ENCODE assay signal across 22 cellular contexts in genomic region chr1:200453544-200453905, GRCh38. TPM values are rescaled to one million over a fixed set of nuclear protein-coding genes. Genes with fewer than 3 reads are reported as not detected.
A peak's percentile ranks its signal among the peaks of the same experiment; 100 is the strongest.
DNase-seq lines count a peak whose midpoint lies in the region; ATAC-seq and TF ChIP-seq lines count a peak whose summit lies in the region.
"Had no signal": no experiment of that assay in that cellular context is flagged by ENCODE, and none has a peak within 500 bp of the region (broad histone marks: within the 10 kb centered on the region; RNA-seq: fewer than 3 reads in every experiment).

No MANE protein-coding gene starts in this region.

- peaks cover 10% of the 10 kb centered on the region for H3K4me1 Mint-ChIP-seq in MCF 10A (ENCODE audit: insufficient read depth, unreplicated experiment)
- peaks cover 31% of the 10 kb centered on the region for H3K4me1 Mint-ChIP-seq in WTC11

- ATAC-seq in WTC11 (no peak), HG02840 (IDR thresholded peaks at IDR 0.05; ENCODE audit: low FRiP score, unreplicated experiment) (no peak), HG02870 (IDR thresholded peaks at IDR 0.05; ENCODE audit: unreplicated experiment) (no peak)
- ATAC-seq: gastroesophageal sphincter, HCT116, right cardiac atrium had no signal

- no peaks in the 10 kb centered on the region for H3K4me1 ChIP-seq in breast epithelium
- H3K4me1 ChIP-seq: gastroesophageal sphincter, left ventricle myocardium inferior had no signal

- H3K4me3 Mint-ChIP-seq in MCF 10A (ENCODE audit: unreplicated experiment) (no peak overlapping the region), WTC11 (no peak overlapping the region)
- H3K4me3 Mint-ChIP-seq: activated T-helper 1 cell treated with anti-CD3 and anti-CD28 coated beads, Interleukin-12 subunit alpha, Interleukin-12 subunit beta, Interleukin-2, Interleukin-4 antibody, amounts not matched to agents 30 ng/mL and 10 ng/mL and 1 ng/mL, durations not matched to agents 14 hours and 24 hours and 36 hours had no signal

- H3K36me3 Mint-ChIP-seq in MCF 10A (ENCODE audit: insufficient read depth, unreplicated experiment) (no peaks in the 10 kb centered on the region), WTC11 (no peaks in the 10 kb centered on the region)
- H3K36me3 Mint-ChIP-seq: CD14-positive monocyte had no signal

- TF ChIP-seq CTCF in MCF 10A (IDR thresholded peaks at IDR 0.05; ENCODE audit: unreplicated experiment) (no peak), breast epithelium (IDR thresholded peaks at IDR 0.05) (no peak), WTC11 (IDR thresholded peaks at IDR 0.05) (no peak)

- no peaks in the 10 kb centered on the region for H3K9me3 ChIP-seq in breast epithelium
- H3K9me3 ChIP-seq: gastroesophageal sphincter, left ventricle myocardium inferior had no signal

- H3K27me3 Mint-ChIP-seq in MCF 10A (ENCODE audit: insufficient read depth, unreplicated experiment) (no peaks in the 10 kb centered on the region), WTC11 (ENCODE audit: low read depth) (no peaks in the 10 kb centered on the region)

- CTCF ChIA-PET in MCF 10A (lab: Yijun Ruan, JAX) (no interaction called here), WTC11 (lab: Charles Lee) (no interaction called here)

- POLR2A ChIA-PET in MCF 10A (lab: Yijun Ruan, JAX): interaction anchor here (0.6 kb wide), 2 partner anchors 133 to 342 kb away, joined by 3 to 4 read pairs; no protein-coding TSS in a partner anchor
- POLR2A ChIA-PET in WTC11 (lab: Charles Lee): no interaction called here

- H3K27ac Mint-ChIP-seq in MCF 10A (ENCODE audit: low read depth, unreplicated experiment) (no peak overlapping the region), WTC11 (peak overlapping the region; percentile 83; the same call in 1 of the 2 replicates)

- BruUV-seq in MCF 10A (replicated peaks; lab: Mats Ljungman, UMichigan): no TSS peak

- H3K4me3 ChIP-seq in breast epithelium: no peak overlapping the region
- H3K4me3 ChIP-seq: gastroesophageal sphincter, left ventricle myocardium inferior had no signal

- intact Hi-C loops in MCF 10A (cut with micrococcal nuclease): no loop called here
- intact Hi-C loops in breast epithelium (cut with DNase I; ENCODE audit: low total_unique reads): no loop called here

- H3K36me3 ChIP-seq in breast epithelium: no peaks in the 10 kb centered on the region
- H3K36me3 ChIP-seq: brain microvascular endothelial cell, gastroesophageal sphincter, left ventricle myocardium inferior had no signal

- H3K27ac ChIP-seq in breast epithelium: no peak overlapping the region
- H3K27ac ChIP-seq: 22Rv1, brain microvascular endothelial cell, gastroesophageal sphincter, HL-60, left ventricle myocardium inferior had no signal

- DNase-seq in MCF 10A (ENCODE audit: unreplicated experiment) (peak; percentile 65), breast epithelium (ENCODE audit: low spot score in 2 of 2) (no peak), WTC11 (ENCODE audit: low spot score) (no peak), iris pigment epithelial cell (ENCODE audit: low read depth) (peak; percentile 42), NCI-H1105 (lab: John Stamatoyannopoulos, UW) (no peak)
- no peak for DNase-seq in effector CD4-positive, alpha-beta T cell
- DNase-seq: brain microvascular endothelial cell; left ventricle myocardium inferior; midbrain; NCI-H1092; NCI-H2081 treated with DMSO at 0.1 percent for 48 hours; NCI-H526; right cardiac atrium; stimulated activated naive CD4-positive, alpha-beta T cell had no signal

- no peaks in the 10 kb centered on the region for H3K9me3 Mint-ChIP-seq in MCF 10A (ENCODE audit: unreplicated experiment)
- H3K9me3 Mint-ChIP-seq in WTC11: no peaks in the 10 kb centered on the region
- H3K9me3 Mint-ChIP-seq: CD14-positive monocyte had no signal

- no peaks in the 10 kb centered on the region for H3K27me3 ChIP-seq in breast epithelium
- H3K27me3 ChIP-seq: brain microvascular endothelial cell, gastroesophageal sphincter had no signal

- TF ChIP-seq POLR2A in breast epithelium (IDR thresholded peaks at IDR 0.05): no peak

TF ChIP-seq in WTC11, 78 proteins besides CTCF, POLR2A, EP300 and RAD21 (continues in another document):
- no peak for TF ChIP-seq ZNF416 (CRISPR knock-in tag; IDR thresholded peaks at IDR 0.05)
- TF ChIP-seq NR2C2 (CRISPR knock-in tag; IDR thresholded peaks at IDR 0.05): no peak
- no peak for TF ChIP-seq ARID4B (CRISPR knock-in tag; IDR thresholded peaks at IDR 0.05; ENCODE audit: borderline replicate concordance)
- TF ChIP-seq ZNF423 (CRISPR knock-in tag; IDR thresholded peaks at IDR 0.05): no peak
- TF ChIP-seq HMGA2 (CRISPR knock-in tag; IDR thresholded peaks at IDR 0.05): no peak
- TF ChIP-seq ZBTB43 (CRISPR knock-in tag; IDR thresholded peaks at IDR 0.05): no peak
- no peak for TF ChIP-seq JAZF1 (CRISPR knock-in tag; IDR thresholded peaks at IDR 0.05)
- TF ChIP-seq STAT6 (CRISPR knock-in tag; conservative IDR thresholded peaks at IDR 0.05; ENCODE audit: low read depth): no peak
- TF ChIP-seq RELA (CRISPR knock-in tag; IDR thresholded peaks at IDR 0.05; ENCODE audit: borderline replicate concordance): no peak
- no peak for TF ChIP-seq SP1 (CRISPR knock-in tag; conservative IDR thresholded peaks at IDR 0.05)
- no peak for TF ChIP-seq SMAD3 (CRISPR knock-in tag; IDR thresholded peaks at IDR 0.05; ENCODE audit: borderline replicate concordance)
- no peak for TF ChIP-seq FOXJ3 (CRISPR knock-in tag; IDR thresholded peaks at IDR 0.05; ENCODE audit: borderline replicate concordance)
- TF ChIP-seq, protein P1, sequence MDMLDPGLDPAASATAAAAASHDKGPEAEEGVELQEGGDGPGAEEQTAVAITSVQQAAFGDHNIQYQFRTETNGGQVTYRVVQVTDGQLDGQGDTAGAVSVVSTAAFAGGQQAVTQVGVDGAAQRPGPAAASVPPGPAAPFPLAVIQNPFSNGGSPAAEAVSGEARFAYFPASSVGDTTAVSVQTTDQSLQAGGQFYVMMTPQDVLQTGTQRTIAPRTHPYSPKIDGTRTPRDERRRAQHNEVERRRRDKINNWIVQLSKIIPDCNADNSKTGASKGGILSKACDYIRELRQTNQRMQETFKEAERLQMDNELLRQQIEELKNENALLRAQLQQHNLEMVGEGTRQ (CRISPR knock-in tag; IDR thresholded peaks at IDR 0.05): no peak

RNA-seq across cellular contexts. Expression of gene ZNF281, which starts 43.7 kb away (rescaled TPM):
- total RNA-seq in MCF 10A (2022): 22.3 and 24.8 TPM in 2 replicates
- total RNA-seq in breast epithelium: 10 to 100 TPM; 11.0 to 25.6 (median 16.1) TPM
- 47.7 to 49.6 TPM (median 49.3 TPM) in 3 replicates for total RNA-seq in WTC11 (2021)

Comparison
In these comparisons a context has a peak if more than half of its experiments do, and no peak if none do; other contexts are left out.
1. DNase-seq: peak in MCF 10A (single experiment) and iris pigment epithelial cell (single experiment); none in breast epithelium (0 of 2), WTC11 (single experiment), NCI-H1105 (single experiment) and effector CD4-positive, alpha-beta T cell (single experiment).